1 cellular context compared by ENCODE assay signal in genomic region chr9:137551656-137552534, GRCh38.
TF ChIP-seq lines count a peak whose summit lies in the region.

Gene MRPL41, plus strand, starts transcription at chr9:137551879. Its CDS starts 203 bp downstream, at chr9:137552082.

TF ChIP-seq in K562, 482 proteins besides CTCF, POLR2A, EP300 and RAD21 (continued from another document and continues in another):
- TF ChIP-seq ZBTB43 (CRISPR knock-in tag; IDR thresholded peaks at IDR 0.05) (no peak), SREBF2 (CRISPR knock-in tag; IDR thresholded peaks at IDR 0.05) (no peak), IRF1 (CRISPR knock-in tag; IDR thresholded peaks at IDR 0.05; ENCODE audit: borderline replicate concordance) (no peak), PHB (CRISPR knock-in tag; IDR thresholded peaks at IDR 0.05) (0 out of 2 replicates have a peak, but pooled peaks have one; percentile 9), ZC3H8 (IDR thresholded peaks at IDR 0.05) (no peak), E2F1 (CRISPR knock-in tag; IDR thresholded peaks at IDR 0.05) (peak; percentile 35; the same call in 1 of the 2 replicates), LARP7 (IDR thresholded peaks at IDR 0.05) (no peak; the same call in 1 of the 2 replicates), NCOA4 (IDR thresholded peaks at IDR 0.05; ENCODE audit: partially characterized antibody) (no peak), SRSF7 (optimal IDR thresholded peaks at IDR 0.05; ENCODE audit: low read depth, low read length) (no peak), THAP12 (CRISPR knock-in tag; IDR thresholded peaks at IDR 0.05) (peak; percentile 84), NONO (IDR thresholded peaks at IDR 0.05; ENCODE audit: low read depth in 2 of 2, low read length in 1 of 2) (peak; percentile 66 to 78; a peak in 3 of 4 replicates), SRSF9 (IDR thresholded peaks at IDR 0.05; ENCODE audit: borderline replicate concordance, low read depth, low read length) (no peak), BCLAF1 (IDR thresholded peaks at IDR 0.05; ENCODE audit: borderline replicate concordance in 1 of 2, control insufficient read depth in 1 of 2, low read depth in 2 of 2, low read length in 1 of 2) (no peak), ZNF445 (CRISPR knock-in tag; IDR thresholded peaks at IDR 0.05; ENCODE audit: low read depth) (no peak), C11orf30 (IDR thresholded peaks at IDR 0.05; ENCODE audit: low read depth) (peak; percentile 64), CHD1 (IDR thresholded peaks at IDR 0.05; ENCODE audit: low read length) (no peak), MCM2 (IDR thresholded peaks at IDR 0.05; ENCODE audit: low read depth) (no peak), KLF13 (tag; IDR thresholded peaks at IDR 0.05; ENCODE audit: borderline replicate concordance, low read depth) (no peak), ZNF639 (CRISPR knock-in tag; conservative IDR thresholded peaks at IDR 0.05 in 1 of 2, IDR thresholded peaks at IDR 0.05 in 1 of 2) (peak in 1 of 2 experiments; percentile 63; a peak in 1 of 4 replicates)
- TF ChIP-seq, protein P1, sequence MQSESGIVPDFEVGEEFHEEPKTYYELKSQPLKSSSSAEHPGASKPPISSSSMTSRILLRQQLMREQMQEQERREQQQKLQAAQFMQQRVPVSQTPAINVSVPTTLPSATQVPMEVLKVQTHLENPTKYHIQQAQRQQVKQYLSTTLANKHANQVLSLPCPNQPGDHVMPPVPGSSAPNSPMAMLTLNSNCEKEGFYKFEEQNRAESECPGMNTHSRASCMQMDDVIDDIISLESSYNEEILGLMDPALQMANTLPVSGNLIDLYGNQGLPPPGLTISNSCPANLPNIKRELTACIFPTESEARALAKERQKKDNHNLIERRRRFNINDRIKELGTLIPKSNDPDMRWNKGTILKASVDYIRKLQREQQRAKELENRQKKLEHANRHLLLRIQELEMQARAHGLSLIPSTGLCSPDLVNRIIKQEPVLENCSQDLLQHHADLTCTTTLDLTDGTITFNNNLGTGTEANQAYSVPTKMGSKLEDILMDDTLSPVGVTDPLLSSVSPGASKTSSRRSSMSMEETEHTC (IDR thresholded peaks at IDR 0.05) = no peak
- TF ChIP-seq, protein P2, sequence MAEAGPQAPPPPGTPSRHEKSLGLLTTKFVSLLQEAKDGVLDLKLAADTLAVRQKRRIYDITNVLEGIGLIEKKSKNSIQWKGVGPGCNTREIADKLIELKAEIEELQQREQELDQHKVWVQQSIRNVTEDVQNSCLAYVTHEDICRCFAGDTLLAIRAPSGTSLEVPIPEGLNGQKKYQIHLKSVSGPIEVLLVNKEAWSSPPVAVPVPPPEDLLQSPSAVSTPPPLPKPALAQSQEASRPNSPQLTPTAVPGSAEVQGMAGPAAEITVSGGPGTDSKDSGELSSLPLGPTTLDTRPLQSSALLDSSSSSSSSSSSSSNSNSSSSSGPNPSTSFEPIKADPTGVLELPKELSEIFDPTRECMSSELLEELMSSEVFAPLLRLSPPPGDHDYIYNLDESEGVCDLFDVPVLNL (CRISPR knock-in tag; IDR thresholded peaks at IDR 0.05; ENCODE audit: low read depth) = peak; percentile 35; the same call in 1 of the 2 replicates
- TF ChIP-seq, protein P3, sequence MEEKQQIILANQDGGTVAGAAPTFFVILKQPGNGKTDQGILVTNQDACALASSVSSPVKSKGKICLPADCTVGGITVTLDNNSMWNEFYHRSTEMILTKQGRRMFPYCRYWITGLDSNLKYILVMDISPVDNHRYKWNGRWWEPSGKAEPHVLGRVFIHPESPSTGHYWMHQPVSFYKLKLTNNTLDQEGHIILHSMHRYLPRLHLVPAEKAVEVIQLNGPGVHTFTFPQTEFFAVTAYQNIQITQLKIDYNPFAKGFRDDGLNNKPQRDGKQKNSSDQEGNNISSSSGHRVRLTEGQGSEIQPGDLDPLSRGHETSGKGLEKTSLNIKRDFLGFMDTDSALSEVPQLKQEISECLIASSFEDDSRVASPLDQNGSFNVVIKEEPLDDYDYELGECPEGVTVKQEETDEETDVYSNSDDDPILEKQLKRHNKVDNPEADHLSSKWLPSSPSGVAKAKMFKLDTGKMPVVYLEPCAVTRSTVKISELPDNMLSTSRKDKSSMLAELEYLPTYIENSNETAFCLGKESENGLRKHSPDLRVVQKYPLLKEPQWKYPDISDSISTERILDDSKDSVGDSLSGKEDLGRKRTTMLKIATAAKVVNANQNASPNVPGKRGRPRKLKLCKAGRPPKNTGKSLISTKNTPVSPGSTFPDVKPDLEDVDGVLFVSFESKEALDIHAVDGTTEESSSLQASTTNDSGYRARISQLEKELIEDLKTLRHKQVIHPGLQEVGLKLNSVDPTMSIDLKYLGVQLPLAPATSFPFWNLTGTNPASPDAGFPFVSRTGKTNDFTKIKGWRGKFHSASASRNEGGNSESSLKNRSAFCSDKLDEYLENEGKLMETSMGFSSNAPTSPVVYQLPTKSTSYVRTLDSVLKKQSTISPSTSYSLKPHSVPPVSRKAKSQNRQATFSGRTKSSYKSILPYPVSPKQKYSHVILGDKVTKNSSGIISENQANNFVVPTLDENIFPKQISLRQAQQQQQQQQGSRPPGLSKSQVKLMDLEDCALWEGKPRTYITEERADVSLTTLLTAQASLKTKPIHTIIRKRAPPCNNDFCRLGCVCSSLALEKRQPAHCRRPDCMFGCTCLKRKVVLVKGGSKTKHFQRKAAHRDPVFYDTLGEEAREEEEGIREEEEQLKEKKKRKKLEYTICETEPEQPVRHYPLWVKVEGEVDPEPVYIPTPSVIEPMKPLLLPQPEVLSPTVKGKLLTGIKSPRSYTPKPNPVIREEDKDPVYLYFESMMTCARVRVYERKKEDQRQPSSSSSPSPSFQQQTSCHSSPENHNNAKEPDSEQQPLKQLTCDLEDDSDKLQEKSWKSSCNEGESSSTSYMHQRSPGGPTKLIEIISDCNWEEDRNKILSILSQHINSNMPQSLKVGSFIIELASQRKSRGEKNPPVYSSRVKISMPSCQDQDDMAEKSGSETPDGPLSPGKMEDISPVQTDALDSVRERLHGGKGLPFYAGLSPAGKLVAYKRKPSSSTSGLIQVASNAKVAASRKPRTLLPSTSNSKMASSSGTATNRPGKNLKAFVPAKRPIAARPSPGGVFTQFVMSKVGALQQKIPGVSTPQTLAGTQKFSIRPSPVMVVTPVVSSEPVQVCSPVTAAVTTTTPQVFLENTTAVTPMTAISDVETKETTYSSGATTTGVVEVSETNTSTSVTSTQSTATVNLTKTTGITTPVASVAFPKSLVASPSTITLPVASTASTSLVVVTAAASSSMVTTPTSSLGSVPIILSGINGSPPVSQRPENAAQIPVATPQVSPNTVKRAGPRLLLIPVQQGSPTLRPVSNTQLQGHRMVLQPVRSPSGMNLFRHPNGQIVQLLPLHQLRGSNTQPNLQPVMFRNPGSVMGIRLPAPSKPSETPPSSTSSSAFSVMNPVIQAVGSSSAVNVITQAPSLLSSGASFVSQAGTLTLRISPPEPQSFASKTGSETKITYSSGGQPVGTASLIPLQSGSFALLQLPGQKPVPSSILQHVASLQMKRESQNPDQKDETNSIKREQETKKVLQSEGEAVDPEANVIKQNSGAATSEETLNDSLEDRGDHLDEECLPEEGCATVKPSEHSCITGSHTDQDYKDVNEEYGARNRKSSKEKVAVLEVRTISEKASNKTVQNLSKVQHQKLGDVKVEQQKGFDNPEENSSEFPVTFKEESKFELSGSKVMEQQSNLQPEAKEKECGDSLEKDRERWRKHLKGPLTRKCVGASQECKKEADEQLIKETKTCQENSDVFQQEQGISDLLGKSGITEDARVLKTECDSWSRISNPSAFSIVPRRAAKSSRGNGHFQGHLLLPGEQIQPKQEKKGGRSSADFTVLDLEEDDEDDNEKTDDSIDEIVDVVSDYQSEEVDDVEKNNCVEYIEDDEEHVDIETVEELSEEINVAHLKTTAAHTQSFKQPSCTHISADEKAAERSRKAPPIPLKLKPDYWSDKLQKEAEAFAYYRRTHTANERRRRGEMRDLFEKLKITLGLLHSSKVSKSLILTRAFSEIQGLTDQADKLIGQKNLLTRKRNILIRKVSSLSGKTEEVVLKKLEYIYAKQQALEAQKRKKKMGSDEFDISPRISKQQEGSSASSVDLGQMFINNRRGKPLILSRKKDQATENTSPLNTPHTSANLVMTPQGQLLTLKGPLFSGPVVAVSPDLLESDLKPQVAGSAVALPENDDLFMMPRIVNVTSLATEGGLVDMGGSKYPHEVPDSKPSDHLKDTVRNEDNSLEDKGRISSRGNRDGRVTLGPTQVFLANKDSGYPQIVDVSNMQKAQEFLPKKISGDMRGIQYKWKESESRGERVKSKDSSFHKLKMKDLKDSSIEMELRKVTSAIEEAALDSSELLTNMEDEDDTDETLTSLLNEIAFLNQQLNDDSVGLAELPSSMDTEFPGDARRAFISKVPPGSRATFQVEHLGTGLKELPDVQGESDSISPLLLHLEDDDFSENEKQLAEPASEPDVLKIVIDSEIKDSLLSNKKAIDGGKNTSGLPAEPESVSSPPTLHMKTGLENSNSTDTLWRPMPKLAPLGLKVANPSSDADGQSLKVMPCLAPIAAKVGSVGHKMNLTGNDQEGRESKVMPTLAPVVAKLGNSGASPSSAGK (IDR thresholded peaks at IDR 0.05) = peak; percentile 40; the same call in 1 of the 2 replicates
